ENCODE assay signal across 8 cellular contexts in genomic region chr5:42908086-42908485, GRCh38.
DNase-seq lines count a peak whose midpoint lies in the region; ATAC-seq and TF ChIP-seq lines count a peak whose summit lies in the region.

No MANE protein-coding gene starts in this region.

- no peak for TF ChIP-seq CTCF in activated B cell treated with CpG ODN at 0.5 μM for 24 hours (IDR thresholded peaks at IDR 0.05)

- peak overlapping the region; percentile 64; the same call in 1 of the 2 replicates for H3K9ac ChIP-seq in ES-I3 (ENCODE audit: low read depth, low read length)

- H3K27me3 Mint-ChIP-seq in activated B cell treated with CpG ODN at 0.5 μM for 24 hours (peaks cover 13% of the 10 kb centered on the region), naive B cell (peaks cover 6 to 15% (median 9%) of the 10 kb centered on the region in 3 donors)

- H3K27ac Mint-ChIP-seq in activated B cell treated with CpG ODN at 0.5 μM for 24 hours (no peak overlapping the region), naive B cell (peak overlapping the region in 3 of 6 donors; percentile 84 to 97 (median 92))

- H3K9me3 ChIP-seq in ES-I3 (ENCODE audit: control insufficient read depth, insufficient read depth, low read length), result no peaks in the 10 kb centered on the region

- H3K36me3 ChIP-seq in ES-I3 (ENCODE audit: insufficient read depth, low read length), result no peaks in the 10 kb centered on the region

- no peaks in the 10 kb centered on the region for H3K36me3 Mint-ChIP-seq in activated B cell treated with CpG ODN at 0.5 μM for 24 hours (ENCODE audit: low read depth)
- no peaks in the 10 kb centered on the region for H3K36me3 Mint-ChIP-seq in naive B cell

- H3K9me3 Mint-ChIP-seq in activated B cell treated with CpG ODN at 0.5 μM for 24 hours (no peaks in the 10 kb centered on the region), naive B cell (no peaks in the 10 kb centered on the region)

- intact Hi-C loops in activated B cell treated with CpG ODN at 0.5 μM for 24 hours (cut with micrococcal nuclease), result loop anchor here (2.0 kb wide), 1 partner anchor 405 kb away; the partner anchor contains the start of gene HMGCS1

- CTCF ChIA-PET in activated B cell treated with CpG ODN at 0.5 μM for 24 hours (lab: Charles Lee), result interaction anchor here (1.0 to 3.9 kb wide), 11 partner anchors 18 to 481 kb away, joined by 4 to 33 read pairs (median 10); no protein-coding TSS in a partner anchor

- H3K4me3 Mint-ChIP-seq in activated B cell treated with CpG ODN at 0.5 μM for 24 hours, result peak overlapping the region; percentile 93
- peak overlapping the region; percentile 87 to 95 (median 94) for H3K4me3 Mint-ChIP-seq in naive B cell

- POLR2A ChIA-PET in activated B cell treated with CpG ODN at 0.5 μM for 24 hours (lab: Charles Lee), result interaction anchor here (0.7 to 3.4 kb wide), 14 partner anchors 42 to 695 kb away, joined by 3 to 38 read pairs (median 9); partner anchors contain the start of genes NNT and ZNF131

- no peaks in the 10 kb centered on the region for H3K4me1 ChIP-seq in ES-I3 (ENCODE audit: insufficient read depth, low read length)

- H3K4me1 Mint-ChIP-seq in activated B cell treated with CpG ODN at 0.5 μM for 24 hours (peaks cover 12% of the 10 kb centered on the region), naive B cell (peaks cover 9 to 14% (median 12%) of the 10 kb centered on the region in 3 donors)

- DNase-seq in activated B cell treated with CpG ODN at 0.5 μM for 24 hours (no peak), naive B cell (peak; percentile 3)
- DNase-seq in stimulated activated CD4-positive, alpha-beta T cell treated with anti-CD3 and anti-CD28 coated beads, Interleukin-4, amount 100 ng/mL, for 4 hours, result no peak

- ATAC-seq in HG03025 (IDR thresholded peaks at IDR 0.05; ENCODE audit: low FRiP score, unreplicated experiment), result peak; percentile 25
- no peak for ATAC-seq in activated B cell treated with CpG ODN at 0.5 μM for 24 hours (ENCODE audit: low read depth)
- ATAC-seq in naive B cell (ENCODE audit: low read depth in 2 of 2), result peak in 1 of 2 donors; percentile 13
- ATAC-seq in GM21423 (IDR thresholded peaks at IDR 0.05; ENCODE audit: unreplicated experiment), result no peak
- no peak for ATAC-seq in HG03571 (IDR thresholded peaks at IDR 0.05; ENCODE audit: unreplicated experiment)
- ATAC-seq in GM19023 (IDR thresholded peaks at IDR 0.05; ENCODE audit: unreplicated experiment), result no peak
